10 cellular contexts compared by ENCODE assay signal in genomic region chr7:46153951-46154787, GRCh38.
DNase-seq lines count a peak whose midpoint lies in the region; ATAC-seq and TF ChIP-seq lines count a peak whose summit lies in the region.
"Had no signal": no experiment of that assay in that cellular context is flagged by ENCODE, and none has a peak within 500 bp of the region (broad histone marks: within the 10 kb centered on the region; RNA-seq: fewer than 3 reads in every experiment).

No MANE protein-coding gene starts in this region.

- H3K27ac ChIP-seq in MM.1S (ENCODE audit: low read length) (peak overlapping the region; percentile 90), hepatocyte (peak overlapping the region; percentile 97)

- H3K27me3 ChIP-seq in MM.1S (replicated peaks; ENCODE audit: insufficient read depth, low read length), result no peaks in the 10 kb centered on the region
- H3K27me3 ChIP-seq in hepatocyte, result no peaks in the 10 kb centered on the region

- H3K4me3 ChIP-seq in MM.1S (ENCODE audit: low read length) (peak overlapping the region; percentile 19), hepatocyte (no peak overlapping the region)

- H2AFZ ChIP-seq in MM.1S (ENCODE audit: low read length), result peak overlapping the region; percentile 29
- H2AFZ ChIP-seq in hepatocyte, result no peak overlapping the region

- peak overlapping the region; percentile 57 for H3K9ac ChIP-seq in MM.1S (ENCODE audit: low read length)

- peak; percentile 19 for TF ChIP-seq CTCF in MM.1S (IDR thresholded peaks at IDR 0.05; ENCODE audit: low read length)
- no peak for TF ChIP-seq CTCF in hepatocyte (IDR thresholded peaks at IDR 0.05; ENCODE audit: poor library complexity)
- no peak for TF ChIP-seq CTCF in GM10266 (IDR thresholded peaks at IDR 0.05; ENCODE audit: control insufficient read depth, insufficient read depth, low read depth, missing control alignments)

- H3K9me3 ChIP-seq in MM.1S (replicated peaks; ENCODE audit: insufficient read depth, low read length) (no peaks in the 10 kb centered on the region), hepatocyte (ENCODE audit: low read depth) (no peaks in the 10 kb centered on the region)

- no peaks in the 10 kb centered on the region for H3K9me2 ChIP-seq in MM.1S (replicated peaks; ENCODE audit: insufficient read depth, low read length)
- H3K9me2 ChIP-seq in hepatocyte (replicated peaks; ENCODE audit: insufficient read depth), result no peaks in the 10 kb centered on the region

- H3K4me2 ChIP-seq in MM.1S (ENCODE audit: low read depth, low read length) (peak overlapping the region; percentile 74), hepatocyte (no peak overlapping the region)

- peaks cover 23% of the 10 kb centered on the region for H3F3A ChIP-seq in MM.1S (ENCODE audit: insufficient read depth, low read length)

- H3K4me1 ChIP-seq in MM.1S (ENCODE audit: low read length) (peaks cover 31% of the 10 kb centered on the region), hepatocyte (ENCODE audit: insufficient read depth) (peaks cover 31% of the 10 kb centered on the region)

- H3K36me3 ChIP-seq in MM.1S (replicated peaks; ENCODE audit: insufficient read depth, low read length), result no peaks in the 10 kb centered on the region
- H3K36me3 ChIP-seq in hepatocyte (replicated peaks; ENCODE audit: insufficient read depth, low read depth), result no peaks in the 10 kb centered on the region

- no peaks in the 10 kb centered on the region for H4K20me1 ChIP-seq in MM.1S (ENCODE audit: insufficient read depth, low read length)
- H4K20me1 ChIP-seq in hepatocyte (ENCODE audit: insufficient read depth, poor library complexity, severe bottlenecking), result no peaks in the 10 kb centered on the region

- ATAC-seq in GM19395 (IDR thresholded peaks at IDR 0.05; ENCODE audit: unreplicated experiment), result peak; percentile 79

- H3K79me2 ChIP-seq in MM.1S (ENCODE audit: low read length), result no peaks in the 10 kb centered on the region
- no peaks in the 10 kb centered on the region for H3K79me2 ChIP-seq in hepatocyte

- 49% methylated on average over 6 of the region's 6 CpGs for WGBS in hepatocyte (ENCODE audit: low lambda C conversion rate, missing lambda C conversion rate)

- DNase-seq in ELF-1 (ENCODE audit: low read depth, low spot score), result peak; percentile 71
- peak; percentile 91 for DNase-seq in MM.1S
- peak; percentile 66 for DNase-seq in hepatocyte (ENCODE audit: low spot score)
- DNase-seq in SKM-1 (lab: John Stamatoyannopoulos, UW; ENCODE audit: unreplicated experiment), result no peak
- DNase-seq in GM10266 (ENCODE audit: extremely low spot score), result no peak
- no peak for DNase-seq in NCI-H146 treated with DMSO at 0.1 percent for 48 hours (lab: John Stamatoyannopoulos, UW; ENCODE audit: unreplicated experiment)
- DNase-seq in NCI-H1694 (lab: John Stamatoyannopoulos, UW), result no peak
- DNase-seq: CD4-positive, alpha-beta memory T cell; NCI-H187 treated with DMSO at 0.1 percent for 48 hours had no signal

Comparison
In these comparisons a context has a peak if more than half of its experiments do, and no peak if none do; other contexts are left out.
1. DNase-seq: peak in ELF-1 (single experiment), MM.1S (single experiment) and hepatocyte (single experiment); none in SKM-1 (single experiment), GM10266 (single experiment), NCI-H146 treated with DMSO at 0.1 percent for 48 hours (single experiment) and NCI-H1694 (single experiment).